Comparison of ENCODE assay signal across 24 cellular contexts in genomic region chr9:37241340-37241739, GRCh38.
"Had no signal": no experiment of that assay in that cellular context is flagged by ENCODE, and none has a peak within 500 bp of the region (broad histone marks: within the 10 kb centered on the region; RNA-seq: fewer than 3 reads in every experiment).

No MANE protein-coding gene starts in this region.

- H3K27me3 ChIP-seq: brain microvascular endothelial cell, cardiac muscle cell had no signal

- H3K4me3 ChIP-seq: cardiac muscle cell had no signal

- H3K27ac ChIP-seq: brain microvascular endothelial cell, cardiac muscle cell had no signal

- ATAC-seq: activated T-helper 17 cell treated with anti-CD3 and anti-CD28 coated beads, Interleukin-2, amount 50 U/mL, for 72 hours; PC-3; T-cell had no signal

- DNase-seq: activated CD4-positive, alpha-beta memory T cell treated with anti-CD3 and anti-CD28 coated beads, Interleukin-2, amount 10 ng/mL, durations not matched to agents 7 days and 5 days; activated CD4-positive, alpha-beta T cell treated with anti-CD3 and anti-CD28 coated beads, Interleukin-2, amount 10 ng/mL, durations not matched to agents 7 days and 5 days; activated CD4-positive, CD25-positive, alpha-beta regulatory T cell; activated gamma-delta T cell treated with Interleukin-2 at 50 U/mL for 16 hours; activated naive CD4-positive, alpha-beta T cell treated with anti-CD3 and anti-CD28 coated beads, Interleukin-2, amount 10 ng/mL, durations not matched to agents 7 days and 5 days; activated naive CD8-positive, alpha-beta T cell treated with anti-CD3 and anti-CD28 coated beads for 36 hours; activated T-cell treated with anti-CD3 and anti-CD28 coated beads for 4 hours; activated T-cell treated with anti-CD3 and anti-CD28 coated beads, Interleukin-2, amount 50 U/mL, for 48 hours; brain microvascular endothelial cell; Kasumi-1; NCI-H1105 treated with DMSO at 0.1 percent for 48 hours; NCI-H1436 treated with DMSO at 0.1 percent for 48 hours; NCI-H187; NCI-H2081; NCI-H446; NCI-H524; PC-3; SHP77 treated with DMSO at 0.1 percent for 48 hours; T-cell; T-helper 2 cell; T1000 had no signal

- H3K36me3 ChIP-seq: brain microvascular endothelial cell, cardiac muscle cell had no signal

- FAIRE-seq: TTC549 had no signal
